ENCODE assay signal across 8 cellular contexts in genomic region chr10:84665883-84666463, GRCh38.
DNase-seq lines count a peak whose midpoint lies in the region; ATAC-seq and TF ChIP-seq lines count a peak whose summit lies in the region.

No MANE protein-coding gene starts in this region.

- DNase-seq in ELR (ENCODE audit: low read depth) (peak; percentile 18), MG63 (peak; percentile 7), choroid plexus epithelial cell (ENCODE audit: low read depth) (no peak), upper lobe of left lung (peak in 1 of 2 donors; percentile 81), AG08395 (ENCODE audit: low spot score) (no peak), hippocampal formation (lab: John Stamatoyannopoulos, UW) (no peak)

- TF ChIP-seq CTCF in choroid plexus epithelial cell (conservative IDR thresholded peaks at IDR 0.05; ENCODE audit: low read depth, low read length) (peak; percentile 22), upper lobe of left lung (IDR thresholded peaks at IDR 0.05) (peak; percentile 22 to 70 (median 44))

- WGBS in upper lobe of left lung, 2 donors, result 52 to 53% methylated on average over 9 of the region's 9 CpGs

- H3K27ac ChIP-seq in upper lobe of left lung, result peak overlapping the region in 2 of 4 donors; percentile 38 to 85

- H3K9me3 ChIP-seq in MG63, result no peaks in the 10 kb centered on the region
- no peaks in the 10 kb centered on the region for H3K9me3 ChIP-seq in upper lobe of left lung

- ATAC-seq in GM21515 (IDR thresholded peaks at IDR 0.05; ENCODE audit: unreplicated experiment) (peak; percentile 76), upper lobe of left lung (ENCODE audit: low FRiP score in 2 of 2) (peak; percentile 38 to 78), HG02852 (IDR thresholded peaks at IDR 0.05; ENCODE audit: unreplicated experiment) (no peak)

- no peak for TF ChIP-seq POLR2A in upper lobe of left lung (IDR thresholded peaks at IDR 0.05)

- TF ChIP-seq EP300 in upper lobe of left lung (IDR thresholded peaks at IDR 0.05), result no peak

- peaks cover 0 to 17% (median 0%) of the 10 kb centered on the region in 4 donors for H3K4me1 ChIP-seq in upper lobe of left lung

- no peak overlapping the region for H3K4me3 ChIP-seq in MG63
- no peak overlapping the region for H3K4me3 ChIP-seq in choroid plexus epithelial cell (ENCODE audit: low read depth, low read length)
- peak overlapping the region in 1 of 4 donors; percentile 2 for H3K4me3 ChIP-seq in upper lobe of left lung

- H3K36me3 ChIP-seq in MG63, result no peaks in the 10 kb centered on the region
- H3K36me3 ChIP-seq in upper lobe of left lung, result no peaks in the 10 kb centered on the region

- H3K27me3 ChIP-seq in MG63 (no peaks in the 10 kb centered on the region), upper lobe of left lung (no peaks in the 10 kb centered on the region)

Comparison
In these comparisons a context has a peak if more than half of its experiments do, and no peak if none do; other contexts are left out.
1. DNase-seq: peak in ELR (single experiment) and MG63 (single experiment); none in choroid plexus epithelial cell (single experiment), AG08395 (single experiment) and hippocampal formation (0 of 2).